Comparison of ENCODE assay signal across 1 cellular context in the genomic region with DNA sequence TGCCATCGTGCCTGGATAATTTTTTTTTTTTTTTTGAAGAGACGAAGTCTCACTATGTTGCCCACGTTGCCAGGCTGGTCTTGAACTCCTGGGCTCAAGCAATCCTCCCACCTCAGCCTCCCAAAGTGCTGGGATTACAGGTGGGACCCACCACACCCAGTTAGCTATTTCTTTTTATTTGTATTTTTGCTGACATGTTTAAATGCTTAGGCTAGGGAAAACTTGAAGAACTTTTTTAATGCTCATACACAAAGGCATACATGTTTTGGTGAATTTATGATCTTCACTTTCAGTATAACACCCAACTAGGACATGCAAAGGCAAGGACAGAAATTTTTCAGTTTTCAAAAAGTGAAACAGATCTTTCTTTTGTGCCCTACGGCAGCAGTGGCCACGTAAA.
TF ChIP-seq lines count a peak whose summit lies in the region.

No MANE protein-coding gene starts in this region.

TF ChIP-seq in GM23338, 12 proteins besides CTCF, POLR2A, EP300 and RAD21 (continued from another document):
- TF ChIP-seq, protein P1, sequence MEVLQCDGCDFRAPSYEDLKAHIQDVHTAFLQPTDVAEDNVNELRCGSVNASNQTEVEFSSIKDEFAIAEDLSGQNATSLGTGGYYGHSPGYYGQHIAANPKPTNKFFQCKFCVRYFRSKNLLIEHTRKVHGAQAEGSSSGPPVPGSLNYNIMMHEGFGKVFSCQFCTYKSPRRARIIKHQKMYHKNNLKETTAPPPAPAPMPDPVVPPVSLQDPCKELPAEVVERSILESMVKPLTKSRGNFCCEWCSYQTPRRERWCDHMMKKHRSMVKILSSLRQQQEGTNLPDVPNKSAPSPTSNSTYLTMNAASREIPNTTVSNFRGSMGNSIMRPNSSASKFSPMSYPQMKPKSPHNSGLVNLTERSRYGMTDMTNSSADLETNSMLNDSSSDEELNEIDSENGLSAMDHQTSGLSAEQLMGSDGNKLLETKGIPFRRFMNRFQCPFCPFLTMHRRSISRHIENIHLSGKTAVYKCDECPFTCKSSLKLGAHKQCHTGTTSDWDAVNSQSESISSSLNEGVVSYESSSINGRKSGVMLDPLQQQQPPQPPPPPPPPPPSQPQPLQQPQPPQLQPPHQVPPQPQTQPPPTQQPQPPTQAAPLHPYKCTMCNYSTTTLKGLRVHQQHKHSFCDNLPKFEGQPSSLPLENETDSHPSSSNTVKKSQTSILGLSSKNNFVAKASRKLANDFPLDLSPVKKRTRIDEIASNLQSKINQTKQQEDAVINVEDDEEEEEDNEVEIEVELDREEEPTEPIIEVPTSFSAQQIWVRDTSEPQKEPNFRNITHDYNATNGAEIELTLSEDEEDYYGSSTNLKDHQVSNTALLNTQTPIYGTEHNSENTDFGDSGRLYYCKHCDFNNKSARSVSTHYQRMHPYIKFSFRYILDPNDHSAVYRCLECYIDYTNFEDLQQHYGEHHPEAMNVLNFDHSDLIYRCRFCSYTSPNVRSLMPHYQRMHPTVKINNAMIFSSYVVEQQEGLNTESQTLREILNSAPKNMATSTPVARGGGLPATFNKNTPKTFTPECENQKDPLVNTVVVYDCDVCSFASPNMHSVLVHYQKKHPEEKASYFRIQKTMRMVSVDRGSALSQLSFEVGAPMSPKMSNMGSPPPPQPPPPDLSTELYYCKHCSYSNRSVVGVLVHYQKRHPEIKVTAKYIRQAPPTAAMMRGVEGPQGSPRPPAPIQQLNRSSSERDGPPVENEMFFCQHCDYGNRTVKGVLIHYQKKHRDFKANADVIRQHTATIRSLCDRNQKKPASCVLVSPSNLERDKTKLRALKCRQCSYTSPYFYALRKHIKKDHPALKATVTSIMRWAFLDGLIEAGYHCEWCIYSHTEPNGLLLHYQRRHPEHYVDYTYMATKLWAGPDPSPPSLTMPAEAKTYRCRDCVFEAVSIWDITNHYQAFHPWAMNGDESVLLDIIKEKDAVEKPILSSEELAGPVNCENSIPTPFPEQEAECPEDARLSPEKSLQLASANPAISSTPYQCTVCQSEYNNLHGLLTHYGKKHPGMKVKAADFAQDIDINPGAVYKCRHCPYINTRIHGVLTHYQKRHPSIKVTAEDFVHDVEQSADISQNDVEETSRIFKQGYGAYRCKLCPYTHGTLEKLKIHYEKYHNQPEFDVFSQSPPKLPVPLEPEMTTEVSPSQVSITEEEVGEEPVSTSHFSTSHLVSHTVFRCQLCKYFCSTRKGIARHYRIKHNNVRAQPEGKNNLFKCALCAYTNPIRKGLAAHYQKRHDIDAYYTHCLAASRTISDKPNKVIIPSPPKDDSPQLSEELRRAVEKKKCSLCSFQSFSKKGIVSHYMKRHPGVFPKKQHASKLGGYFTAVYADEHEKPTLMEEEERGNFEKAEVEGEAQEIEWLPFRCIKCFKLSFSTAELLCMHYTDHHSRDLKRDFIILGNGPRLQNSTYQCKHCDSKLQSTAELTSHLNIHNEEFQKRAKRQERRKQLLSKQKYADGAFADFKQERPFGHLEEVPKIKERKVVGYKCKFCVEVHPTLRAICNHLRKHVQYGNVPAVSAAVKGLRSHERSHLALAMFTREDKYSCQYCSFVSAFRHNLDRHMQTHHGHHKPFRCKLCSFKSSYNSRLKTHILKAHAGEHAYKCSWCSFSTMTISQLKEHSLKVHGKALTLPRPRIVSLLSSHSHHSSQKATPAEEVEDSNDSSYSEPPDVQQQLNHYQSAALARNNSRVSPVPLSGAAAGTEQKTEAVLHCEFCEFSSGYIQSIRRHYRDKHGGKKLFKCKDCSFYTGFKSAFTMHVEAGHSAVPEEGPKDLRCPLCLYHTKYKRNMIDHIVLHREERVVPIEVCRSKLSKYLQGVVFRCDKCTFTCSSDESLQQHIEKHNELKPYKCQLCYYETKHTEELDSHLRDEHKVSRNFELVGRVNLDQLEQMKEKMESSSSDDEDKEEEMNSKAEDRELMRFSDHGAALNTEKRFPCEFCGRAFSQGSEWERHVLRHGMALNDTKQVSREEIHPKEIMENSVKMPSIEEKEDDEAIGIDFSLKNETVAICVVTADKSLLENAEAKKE (CRISPR knock-in tag; IDR thresholded peaks at IDR 0.05) = no peak
- TF ChIP-seq POLR2AphosphoS5 (IDR thresholded peaks at IDR 0.05; ENCODE audit: low read depth) (no peak), EZH2 (IDR thresholded peaks at IDR 0.05; ENCODE audit: low read depth, unreplicated experiment) (no peak)
- TF ChIP-seq, protein P2, sequence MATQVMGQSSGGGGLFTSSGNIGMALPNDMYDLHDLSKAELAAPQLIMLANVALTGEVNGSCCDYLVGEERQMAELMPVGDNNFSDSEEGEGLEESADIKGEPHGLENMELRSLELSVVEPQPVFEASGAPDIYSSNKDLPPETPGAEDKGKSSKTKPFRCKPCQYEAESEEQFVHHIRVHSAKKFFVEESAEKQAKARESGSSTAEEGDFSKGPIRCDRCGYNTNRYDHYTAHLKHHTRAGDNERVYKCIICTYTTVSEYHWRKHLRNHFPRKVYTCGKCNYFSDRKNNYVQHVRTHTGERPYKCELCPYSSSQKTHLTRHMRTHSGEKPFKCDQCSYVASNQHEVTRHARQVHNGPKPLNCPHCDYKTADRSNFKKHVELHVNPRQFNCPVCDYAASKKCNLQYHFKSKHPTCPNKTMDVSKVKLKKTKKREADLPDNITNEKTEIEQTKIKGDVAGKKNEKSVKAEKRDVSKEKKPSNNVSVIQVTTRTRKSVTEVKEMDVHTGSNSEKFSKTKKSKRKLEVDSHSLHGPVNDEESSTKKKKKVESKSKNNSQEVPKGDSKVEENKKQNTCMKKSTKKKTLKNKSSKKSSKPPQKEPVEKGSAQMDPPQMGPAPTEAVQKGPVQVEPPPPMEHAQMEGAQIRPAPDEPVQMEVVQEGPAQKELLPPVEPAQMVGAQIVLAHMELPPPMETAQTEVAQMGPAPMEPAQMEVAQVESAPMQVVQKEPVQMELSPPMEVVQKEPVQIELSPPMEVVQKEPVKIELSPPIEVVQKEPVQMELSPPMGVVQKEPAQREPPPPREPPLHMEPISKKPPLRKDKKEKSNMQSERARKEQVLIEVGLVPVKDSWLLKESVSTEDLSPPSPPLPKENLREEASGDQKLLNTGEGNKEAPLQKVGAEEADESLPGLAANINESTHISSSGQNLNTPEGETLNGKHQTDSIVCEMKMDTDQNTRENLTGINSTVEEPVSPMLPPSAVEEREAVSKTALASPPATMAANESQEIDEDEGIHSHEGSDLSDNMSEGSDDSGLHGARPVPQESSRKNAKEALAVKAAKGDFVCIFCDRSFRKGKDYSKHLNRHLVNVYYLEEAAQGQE (IDR thresholded peaks at IDR 0.05; ENCODE audit: unreplicated experiment) = no peak
